Comparison of ENCODE assay signal across 18 cellular contexts in the genomic region with DNA sequence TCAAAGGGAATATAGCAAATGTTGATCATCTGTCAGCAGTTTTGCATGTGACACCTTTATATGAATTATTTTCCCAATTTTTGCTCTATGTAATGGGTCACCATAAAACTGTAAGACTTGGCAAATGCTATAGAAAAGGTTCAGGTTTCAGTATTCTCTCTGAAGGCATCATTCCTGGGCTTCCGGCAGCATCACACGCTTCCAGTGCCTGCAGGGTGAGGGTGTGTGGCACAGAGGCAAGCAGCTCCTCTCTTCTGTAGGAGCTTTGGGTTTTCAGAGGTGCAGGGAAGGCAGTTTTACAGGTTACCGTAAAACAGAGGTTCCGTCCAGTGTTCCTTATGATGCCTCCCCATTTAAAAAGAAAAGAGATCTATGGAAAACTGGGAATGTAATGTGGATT.
"Had no signal": no experiment of that assay in that cellular context is flagged by ENCODE, and none has a peak within 500 bp of the region (broad histone marks: within the 10 kb centered on the region; RNA-seq: fewer than 3 reads in every experiment).

No MANE protein-coding gene starts in this region.

- DNase-seq: activated CD4-positive, alpha-beta T cell treated with anti-CD3 and anti-CD28 coated beads, Interleukin-2, amount 10 ng/mL, durations not matched to agents 7 days and 5 days; caudate nucleus; dorsolateral prefrontal cortex; foreskin keratinocyte; mesendoderm; sigmoid colon; stimulated activated CD4-positive, alpha-beta T cell treated with anti-CD3 and anti-CD28 coated beads, Interleukin-4, amount 100 ng/mL, for 4 hours; T-cell; testis had no signal

- H2AFZ ChIP-seq: hepatocyte had no signal

- H3K4me3 ChIP-seq: dorsolateral prefrontal cortex, hepatocyte, sigmoid colon, testis had no signal

- H3K9me3 Mint-ChIP-seq: type B pancreatic cell had no signal

- H3K4me2 ChIP-seq: hepatocyte had no signal

- H3K4me1 ChIP-seq: foreskin keratinocyte, sigmoid colon, testis had no signal

- H3K27me3 Mint-ChIP-seq: activated CD4-positive, alpha-beta T cell treated with anti-CD3 and anti-CD28 coated beads, Interleukin-2, amount 10 ng/mL, durations not matched to agents 7 days and 5 days; stimulated activated memory B cell treated with anti-CD40 and anti-IgM and Interleukin-4, amounts not matched to agents 10 μg/mL and 1 μg/mL and 100 μg/mL, for 72 hours; T-cell; type B pancreatic cell had no signal

- H3K4me3 Mint-ChIP-seq: activated CD4-positive, alpha-beta T cell treated with anti-CD3 and anti-CD28 coated beads, Interleukin-2, amount 10 ng/mL, durations not matched to agents 7 days and 5 days; brain; nephron; stimulated activated memory B cell treated with anti-CD40 and anti-IgM and Interleukin-4, amounts not matched to agents 10 μg/mL and 1 μg/mL and 100 μg/mL, for 72 hours; T-cell; type B pancreatic cell had no signal

- H3K9me3 ChIP-seq: sigmoid colon, testis had no signal

- H3K27ac ChIP-seq: epithelial cell of prostate, foreskin keratinocyte, hepatocyte, sigmoid colon, testis had no signal

- H3K27ac Mint-ChIP-seq: brain; nephron; stimulated activated memory B cell treated with anti-CD40 and anti-IgM and Interleukin-4, amounts not matched to agents 10 μg/mL and 1 μg/mL and 100 μg/mL, for 72 hours; type B pancreatic cell had no signal

- H3K4me1 Mint-ChIP-seq: brain; nephron; stimulated activated memory B cell treated with anti-CD40 and anti-IgM and Interleukin-4, amounts not matched to agents 10 μg/mL and 1 μg/mL and 100 μg/mL, for 72 hours had no signal

- ATAC-seq: activated CD4-positive, CD25-positive, alpha-beta regulatory T cell treated with anti-CD3 and anti-CD28 coated beads, Interleukin-2, amount 50 U/mL, for 24 hours; foreskin keratinocyte; SK-N-SH treated with all-trans-retinoic acid at 6 μM for 48 hours; stimulated activated memory B cell treated with anti-CD40 and anti-IgM and Interleukin-4, amounts not matched to agents 10 μg/mL and 1 μg/mL and 100 μg/mL, for 72 hours had no signal

- H3K27me3 ChIP-seq: dorsolateral prefrontal cortex, foreskin keratinocyte, hepatocyte, sigmoid colon, testis had no signal

- FAIRE-seq: colon had no signal

- H3K79me2 ChIP-seq: hepatocyte had no signal
